9 cellular contexts compared by ENCODE assay signal in genomic region chr9:120892177-120892747, GRCh38.
DNase-seq lines count a peak whose midpoint lies in the region; ATAC-seq, FAIRE-seq and TF ChIP-seq lines count a peak whose summit lies in the region.
"Had no signal": no experiment of that assay in that cellular context is flagged by ENCODE, and none has a peak within 500 bp of the region (broad histone marks: within the 10 kb centered on the region; RNA-seq: fewer than 3 reads in every experiment).

No MANE protein-coding gene starts in this region.

- no peak for TF ChIP-seq CTCF in VCaP (conservative IDR thresholded peaks at IDR 0.05)

- peak; percentile 27 for ATAC-seq in HG02884 (IDR thresholded peaks at IDR 0.05; ENCODE audit: unreplicated experiment)
- ATAC-seq in stimulated activated effector memory CD8-positive, alpha-beta T cell treated with anti-CD3 and anti-CD28 coated beads, Interleukin-12 subunit alpha, Interleukin-12 subunit beta, amount 100 ng/mL, for 72 hours: peak; percentile 19
- ATAC-seq: A549 had no signal

- no peak for FAIRE-seq in RCC 7860 (lab: Jason Lieb, UNC)
- FAIRE-seq: A549 had no signal

- peaks cover 73% of the 10 kb centered on the region for H3K36me3 Mint-ChIP-seq in stimulated activated effector memory CD8-positive, alpha-beta T cell treated with anti-CD3 and anti-CD28 coated beads, Interleukin-12 subunit alpha, Interleukin-12 subunit beta, amount 100 ng/mL, for 72 hours

- no peaks in the 10 kb centered on the region for H3K9me3 Mint-ChIP-seq in stimulated activated effector memory CD8-positive, alpha-beta T cell treated with anti-CD3 and anti-CD28 coated beads, Interleukin-12 subunit alpha, Interleukin-12 subunit beta, amount 100 ng/mL, for 72 hours

- H3K4me3 Mint-ChIP-seq in stimulated activated effector memory CD8-positive, alpha-beta T cell treated with anti-CD3 and anti-CD28 coated beads, Interleukin-12 subunit alpha, Interleukin-12 subunit beta, amount 100 ng/mL, for 72 hours: peak overlapping the region; percentile 64

- DNase-seq in NCI-H2029 treated with DMSO at 0.1 percent for 48 hours (lab: John Stamatoyannopoulos, UW) (peak; percentile 95), NCI-H2029 (lab: John Stamatoyannopoulos, UW) (no peak), RCC 7860 (ENCODE audit: low spot score) (no peak), NCI-H1694 (lab: John Stamatoyannopoulos, UW) (no peak), NCI-H82 treated with DMSO at 0.1 percent for 48 hours (lab: John Stamatoyannopoulos, UW; ENCODE audit: unreplicated experiment) (no peak)
- DNase-seq in stimulated activated effector memory CD8-positive, alpha-beta T cell treated with anti-CD3 and anti-CD28 coated beads, Interleukin-12 subunit alpha, Interleukin-12 subunit beta, amount 100 ng/mL, for 72 hours (ENCODE audit: low spot score in 2 of 2): peak in 1 of 2 donors; percentile 60

- H3K4me1 Mint-ChIP-seq in stimulated activated effector memory CD8-positive, alpha-beta T cell treated with anti-CD3 and anti-CD28 coated beads, Interleukin-12 subunit alpha, Interleukin-12 subunit beta, amount 100 ng/mL, for 72 hours: peaks cover 55% of the 10 kb centered on the region

- peak overlapping the region; percentile 33 for H3K27ac ChIP-seq in VCaP
- H3K27ac ChIP-seq: A549 had no signal

- H3K27ac Mint-ChIP-seq in stimulated activated effector memory CD8-positive, alpha-beta T cell treated with anti-CD3 and anti-CD28 coated beads, Interleukin-12 subunit alpha, Interleukin-12 subunit beta, amount 100 ng/mL, for 72 hours: peak overlapping the region; percentile 94
